24 cellular contexts compared by ENCODE assay signal in genomic region chr21:41672543-41672915, GRCh38.
"Had no signal": no experiment of that assay in that cellular context is flagged by ENCODE, and none has a peak within 500 bp of the region (broad histone marks: within the 10 kb centered on the region; RNA-seq: fewer than 3 reads in every experiment).

No MANE protein-coding gene starts in this region.

- H3K4me1 ChIP-seq: adrenal gland, ascending aorta, left lung, prostate gland, right atrium auricular region, uterus had no signal

- H3K36me3 ChIP-seq: adrenal gland, ascending aorta, left lung, ovary, prostate gland, right atrium auricular region, transverse colon, uterus had no signal

- H3K27me3 ChIP-seq: adrenal gland, ascending aorta, foreskin keratinocyte, ovary, right atrium auricular region, transverse colon, uterus had no signal

- H3K4me1 Mint-ChIP-seq: naive B cell had no signal

- DNase-seq: activated CD4-positive, alpha-beta T cell treated with anti-CD3 and anti-CD28 coated beads for 1 hour; activated CD4-positive, alpha-beta T cell treated with anti-CD3 and anti-CD28 coated beads, Interleukin-2, amount 50 U/mL, for 1 hour; activated CD8-positive, alpha-beta memory T cell treated with anti-CD3 and anti-CD28 coated beads for 24 hours; activated naive CD4-positive, alpha-beta T cell treated with Interleukin-2 at 50 U/mL for 16 hours; activated T-cell treated with anti-CD3 and anti-CD28 coated beads, Interleukin-2, amount 50 U/mL, for 48 hours; adrenal gland; effector memory CD4-positive, alpha-beta T cell; foreskin keratinocyte; kidney glomerular epithelial cell; left lung; naive B cell; ovary; stimulated activated CD4-positive, alpha-beta T cell treated with anti-CD3 and anti-CD28 coated beads, Interleukin-12 subunit alpha, Interleukin-12 subunit beta, amount 100 ng/mL, for 4 hours; stimulated activated CD4-positive, alpha-beta T cell treated with anti-CD3 and anti-CD28 coated beads, Interleukin-4, amount 100 ng/mL, for 4 hours; T-helper 1 cell; transverse colon; uterus had no signal

- H3K36me3 Mint-ChIP-seq: naive B cell had no signal

- H3K9me3 Mint-ChIP-seq: central memory CD8-positive, alpha-beta T cell; naive B cell had no signal

- H3K4me3 Mint-ChIP-seq: central memory CD8-positive, alpha-beta T cell; naive B cell had no signal

- H3K27ac ChIP-seq: adrenal gland, ascending aorta, foreskin keratinocyte, left lung, ovary, prostate gland, right atrium auricular region, transverse colon, uterus had no signal

- H3K4me3 ChIP-seq: adrenal gland, ascending aorta, left lung, lung, ovary, prostate gland, right atrium auricular region, transverse colon, uterus had no signal

- H3K9me3 ChIP-seq: adrenal gland, ascending aorta, left lung, ovary, prostate gland, right atrium auricular region, transverse colon, uterus had no signal

- ATAC-seq: foreskin keratinocyte, left lung had no signal

- FAIRE-seq: colon, TTC549 had no signal
